8 cellular contexts compared by ENCODE assay signal in genomic region chr2:128322651-128323491, GRCh38. TPM values are rescaled to one million over a fixed set of nuclear protein-coding genes. Genes with fewer than 3 reads are reported as not detected.
DNase-seq lines count a peak whose midpoint lies in the region; ATAC-seq and TF ChIP-seq lines count a peak whose summit lies in the region.

No MANE protein-coding gene starts in this region.

- H2AFZ ChIP-seq in DND-41 (ENCODE audit: low read depth, low read length) (peak overlapping the region; percentile 86; the same call in 1 of the 2 replicates), Karpas-422 (ENCODE audit: low read length) (no peak overlapping the region)

- POLR2A ChIA-PET in activated CD4-positive, alpha-beta memory T cell treated with anti-CD3 and anti-CD28 coated beads, Interleukin-2, amount 10 ng/mL, durations not matched to agents 7 days and 5 days (lab: Charles Lee) = no interaction called here

- H3K4me2 ChIP-seq in DND-41 (ENCODE audit: insufficient read depth, low read length) (peak overlapping the region; percentile 75), Karpas-422 (ENCODE audit: low read depth, low read length, poor library complexity, severe bottlenecking) (no peak overlapping the region)

- H3K9ac ChIP-seq in DND-41 (ENCODE audit: low read depth, low read length) (peak overlapping the region; percentile 82), Karpas-422 (ENCODE audit: low read length) (no peak overlapping the region)

- no peaks in the 10 kb centered on the region for H3K27me3 ChIP-seq in DND-41 (ENCODE audit: insufficient read depth, low read length, poor library complexity)
- H3K27me3 ChIP-seq in foreskin keratinocyte = no peaks in the 10 kb centered on the region
- H3K27me3 ChIP-seq in Karpas-422 (ENCODE audit: low read length) = no peaks in the 10 kb centered on the region

- H3K79me2 ChIP-seq in DND-41 (ENCODE audit: insufficient read depth, low read length) (peaks cover 7% of the 10 kb centered on the region), Karpas-422 (ENCODE audit: low read length) (no peaks in the 10 kb centered on the region)

- CTCF ChIA-PET in activated CD4-positive, alpha-beta memory T cell treated with anti-CD3 and anti-CD28 coated beads, Interleukin-2, amount 10 ng/mL, durations not matched to agents 7 days and 5 days (lab: Charles Lee) = no interaction called here

- H3K36me3 Mint-ChIP-seq in activated CD4-positive, alpha-beta memory T cell treated with anti-CD3 and anti-CD28 coated beads, Interleukin-2, amount 10 ng/mL, durations not matched to agents 7 days and 5 days (ENCODE audit: low read depth) = no peaks in the 10 kb centered on the region
- no peaks in the 10 kb centered on the region for H3K36me3 Mint-ChIP-seq in progenitor cell of endocrine pancreas (ENCODE audit: insufficient read depth)

- H3K27ac Mint-ChIP-seq in activated CD4-positive, alpha-beta memory T cell treated with anti-CD3 and anti-CD28 coated beads, Interleukin-2, amount 10 ng/mL, durations not matched to agents 7 days and 5 days = no peak overlapping the region
- peak overlapping the region; percentile 83 for H3K27ac Mint-ChIP-seq in progenitor cell of endocrine pancreas

- TF ChIP-seq CTCF in DND-41 (IDR thresholded peaks at IDR 0.05; ENCODE audit: borderline replicate concordance, extremely low read depth, low read length, poor library complexity, severe bottlenecking) (no peak), foreskin keratinocyte (conservative IDR thresholded peaks at IDR 0.05) (no peak), progenitor cell of endocrine pancreas (IDR thresholded peaks at IDR 0.05; ENCODE audit: unreplicated experiment) (no peak)

- H3K36me3 ChIP-seq in DND-41 (ENCODE audit: insufficient read depth, low read length) = no peaks in the 10 kb centered on the region
- H3K36me3 ChIP-seq in Karpas-422 (ENCODE audit: insufficient read depth, low read length) = no peaks in the 10 kb centered on the region

- H3K4me3 Mint-ChIP-seq in activated CD4-positive, alpha-beta memory T cell treated with anti-CD3 and anti-CD28 coated beads, Interleukin-2, amount 10 ng/mL, durations not matched to agents 7 days and 5 days = peak overlapping the region; percentile 44
- peak overlapping the region; percentile 62 for H3K4me3 Mint-ChIP-seq in progenitor cell of endocrine pancreas (ENCODE audit: low read depth)

- no peaks in the 10 kb centered on the region for H3K9me2 ChIP-seq in Karpas-422 (replicated peaks; ENCODE audit: insufficient read depth, low read length)

- H3K9me3 ChIP-seq in DND-41 (ENCODE audit: insufficient read depth, low read length, severe bottlenecking) (no peaks in the 10 kb centered on the region), Karpas-422 (ENCODE audit: low read length) (no peaks in the 10 kb centered on the region)

- H3K4me3 ChIP-seq in DND-41 (ENCODE audit: low read depth in 1 of 2, low read length in 2 of 2) (peak overlapping the region in 1 of 2 experiments; percentile 63; a peak in 2 of 4 replicates), Karpas-422 (ENCODE audit: low read length) (no peak overlapping the region)

- H3K27me3 Mint-ChIP-seq in activated CD4-positive, alpha-beta memory T cell treated with anti-CD3 and anti-CD28 coated beads, Interleukin-2, amount 10 ng/mL, durations not matched to agents 7 days and 5 days = peaks cover 11% of the 10 kb centered on the region
- H3K27me3 Mint-ChIP-seq in progenitor cell of endocrine pancreas = peaks cover 18% of the 10 kb centered on the region

- ATAC-seq in DND-41 (ENCODE audit: insufficient read depth, low read depth) = no peak
- ATAC-seq in foreskin keratinocyte = no peak
- ATAC-seq in HG02840 (IDR thresholded peaks at IDR 0.05; ENCODE audit: low FRiP score, unreplicated experiment) = no peak

- peaks cover 5% of the 10 kb centered on the region for H3K4me1 Mint-ChIP-seq in activated CD4-positive, alpha-beta memory T cell treated with anti-CD3 and anti-CD28 coated beads, Interleukin-2, amount 10 ng/mL, durations not matched to agents 7 days and 5 days
- peaks cover 5% of the 10 kb centered on the region for H3K4me1 Mint-ChIP-seq in progenitor cell of endocrine pancreas (ENCODE audit: low read depth)

- DNase-seq in DND-41 (peak; percentile 15), foreskin keratinocyte (no peak), progenitor cell of endocrine pancreas (ENCODE audit: low spot score, unreplicated experiment) (peak; percentile 10), Karpas-422 (no peak), NCI-H146 (lab: John Stamatoyannopoulos, UW) (no peak)
- peak; percentile 15 for DNase-seq in activated CD4-positive, alpha-beta memory T cell treated with anti-CD3 and anti-CD28 coated beads, Interleukin-2, amount 10 ng/mL, durations not matched to agents 7 days and 5 days
- DNase-seq in activated CD4-positive, alpha-beta T cell treated with anti-CD3 and anti-CD28 coated beads for 1 hour = no peak

- H4K20me1 ChIP-seq in DND-41 (ENCODE audit: insufficient read depth, low read length) = peaks cover under 1% of the 10 kb centered on the region
- H4K20me1 ChIP-seq in Karpas-422 (ENCODE audit: insufficient read depth, low read depth, low read length) = peaks cover 6% of the 10 kb centered on the region; the same call in 1 of the 2 replicates

- H3K9me3 Mint-ChIP-seq in activated CD4-positive, alpha-beta memory T cell treated with anti-CD3 and anti-CD28 coated beads, Interleukin-2, amount 10 ng/mL, durations not matched to agents 7 days and 5 days = no peaks in the 10 kb centered on the region
- H3K9me3 Mint-ChIP-seq in progenitor cell of endocrine pancreas (ENCODE audit: low read depth) = no peaks in the 10 kb centered on the region

- peak overlapping the region; percentile 85 for H3K27ac ChIP-seq in DND-41 (ENCODE audit: low read length)
- peak overlapping the region; percentile 94 for H3K27ac ChIP-seq in foreskin keratinocyte
- no peak overlapping the region for H3K27ac ChIP-seq in Karpas-422 (ENCODE audit: low read length)

- H3K4me1 ChIP-seq in DND-41 (ENCODE audit: insufficient read depth, low read length) = peaks cover 52% of the 10 kb centered on the region
- H3K4me1 ChIP-seq in foreskin keratinocyte = no peaks in the 10 kb centered on the region
- H3K4me1 ChIP-seq in Karpas-422 (ENCODE audit: low read length) = peaks cover 4% of the 10 kb centered on the region; the same call in 1 of the 2 replicates

RNA-seq across cellular contexts. Expression of gene HS6ST1, which starts 4.2 kb away (rescaled TPM):
- total RNA-seq in activated CD4-positive, alpha-beta memory T cell treated with anti-CD3 and anti-CD28 coated beads, Interleukin-2, amount 10 ng/mL, durations not matched to agents 7 days and 5 days = 1 to 10 TPM; 6.2 to 6.8 TPM
- total RNA-seq in foreskin keratinocyte (26.6 and 31.3 TPM in 2 replicates), progenitor cell of endocrine pancreas (74.5 and 81.2 TPM in 2 replicates)
- 15.8 and 17.9 TPM in 2 replicates for polyA plus RNA-seq in foreskin keratinocyte
- total RNA-seq in Karpas-422 (2014; rRNA removed; shearing (Covaris generic); ENCODE audit: low replicate concordance) = 3.3 and 5.9 TPM in 2 replicates

Comparison
In these comparisons a context has a peak if more than half of its experiments do, and no peak if none do; other contexts are left out.
1. DNase-seq: peak in DND-41 (single experiment), activated CD4-positive, alpha-beta memory T cell treated with anti-CD3 and anti-CD28 coated beads, Interleukin-2, amount 10 ng/mL, durations not matched to agents 7 days and 5 days (single experiment) and progenitor cell of endocrine pancreas (single experiment); none in foreskin keratinocyte (0 of 2), Karpas-422 (single experiment), activated CD4-positive, alpha-beta T cell treated with anti-CD3 and anti-CD28 coated beads for 1 hour (single experiment) and NCI-H146 (single experiment).